In genomic region chr5:85647349-85648127, GRCh38 we compare ENCODE assay signal across 1 cellular context.
TF ChIP-seq lines count a peak whose summit lies in the region.

No MANE protein-coding gene starts in this region.

TF ChIP-seq in K562, 482 proteins besides CTCF, POLR2A, EP300 and RAD21 (continued from another document and continues in another):
- TF ChIP-seq ILF3 (IDR thresholded peaks at IDR 0.05; ENCODE audit: borderline replicate concordance) (no peak), TFAM (CRISPR knock-in tag; conservative IDR thresholded peaks at IDR 0.05) (no peak), ZNF77 (CRISPR knock-in tag; IDR thresholded peaks at IDR 0.05) (no peak), SMARCA4 (IDR thresholded peaks at IDR 0.05) (peak; percentile 2; the same call in 1 of the 2 replicates), SIX5 (IDR thresholded peaks at IDR 0.05; ENCODE audit: borderline replicate concordance in 1 of 2, insufficient read depth in 1 of 2, low read depth in 1 of 2, low read length in 2 of 2) (no peak), DEAF1 (CRISPR knock-in tag; IDR thresholded peaks at IDR 0.05) (no peak), ZNF639 (CRISPR knock-in tag; conservative IDR thresholded peaks at IDR 0.05 in 1 of 2, IDR thresholded peaks at IDR 0.05 in 1 of 2) (no peak), ZBTB33 (CRISPR knock-in tag; IDR thresholded peaks at IDR 0.05) (no peak), MCM2 (IDR thresholded peaks at IDR 0.05; ENCODE audit: low read depth) (no peak), ELK3 (CRISPR knock-in tag; IDR thresholded peaks at IDR 0.05) (no peak), GTF2E2 (tag; IDR thresholded peaks at IDR 0.05) (0 out of 2 replicates have a peak, but pooled peaks have one; percentile 26), ZNF785 (CRISPR knock-in tag; IDR thresholded peaks at IDR 0.05) (no peak), EZH2 (IDR thresholded peaks at IDR 0.05; ENCODE audit: borderline replicate concordance, low read depth, low read length) (no peak), ATF7 (IDR thresholded peaks at IDR 0.05) (peak; percentile 64), ARNT (IDR thresholded peaks at IDR 0.05) (no peak), ZBTB2 (IDR thresholded peaks at IDR 0.05) (no peak), NCOA1 (IDR thresholded peaks at IDR 0.05; ENCODE audit: low read depth) (no peak), PTBP1 (IDR thresholded peaks at IDR 0.05; ENCODE audit: low read depth, low read length) (no peak), CREB1 (IDR thresholded peaks at IDR 0.05) (no peak; the same call in none of the 2 replicates), CREB1 (CRISPR knock-in tag; IDR thresholded peaks at IDR 0.05) (no peak), NR4A1 (CRISPR knock-in tag; IDR thresholded peaks at IDR 0.05) (no peak), NR4A1 (tag; IDR thresholded peaks at IDR 0.05) (no peak), POLR3A (IDR thresholded peaks at IDR 0.05; ENCODE audit: borderline replicate concordance, extremely low read depth, insufficient read depth, insufficient read length) (no peak), TAL1 (IDR thresholded peaks at IDR 0.05) (no peak), HMG20A (CRISPR knock-in tag; conservative IDR thresholded peaks at IDR 0.05) (no peak), MITF (IDR thresholded peaks at IDR 0.05) (no peak), PRMT5 (CRISPR knock-in tag; IDR thresholded peaks at IDR 0.05) (no peak), CGGBP1 (CRISPR knock-in tag; IDR thresholded peaks at IDR 0.05) (no peak), CHAMP1 (IDR thresholded peaks at IDR 0.05) (no peak), HDAC1 (IDR thresholded peaks at IDR 0.05) (no peak), ZNF239 (CRISPR knock-in tag; IDR thresholded peaks at IDR 0.05) (no peak), BRF2 (IDR thresholded peaks at IDR 0.05; ENCODE audit: borderline replicate concordance, insufficient read depth, insufficient read length) (no peak), IRF9 (tag; IDR thresholded peaks at IDR 0.05) (no peak), TBP (optimal IDR thresholded peaks at IDR 0.05; ENCODE audit: low read depth, low read length) (peak; percentile 54), HIVEP1 (CRISPR knock-in tag; IDR thresholded peaks at IDR 0.05) (no peak), SAFB (IDR thresholded peaks at IDR 0.05; ENCODE audit: borderline replicate concordance, low read depth, low read length) (no peak), BCOR (IDR thresholded peaks at IDR 0.05) (no peak), EGR1 (conservative IDR thresholded peaks at IDR 0.05) (no peak), SRF (CRISPR knock-in tag; IDR thresholded peaks at IDR 0.05) (peak in 1 of 2 experiments; percentile 87; a peak in 3 of 4 replicates), GMEB1 (CRISPR knock-in tag; IDR thresholded peaks at IDR 0.05) (no peak), CREB3 (tag; conservative IDR thresholded peaks at IDR 0.05; ENCODE audit: low read depth) (no peak), TAF9B (IDR thresholded peaks at IDR 0.05; ENCODE audit: partially characterized antibody) (peak; percentile 30), CEBPG (CRISPR knock-in tag; IDR thresholded peaks at IDR 0.05) (no peak), CEBPG (tag; conservative IDR thresholded peaks at IDR 0.05 in 1 of 2, IDR thresholded peaks at IDR 0.05 in 1 of 2) (peak in 1 of 2 experiments; percentile 17; a peak in 1 of 4 replicates), ETV1 (tag; conservative IDR thresholded peaks at IDR 0.05; ENCODE audit: low read depth) (no peak), CTBP1 (IDR thresholded peaks at IDR 0.05; ENCODE audit: borderline replicate concordance) (peak; percentile 58; the same call in 1 of the 2 replicates), MEF2D (tag; conservative IDR thresholded peaks at IDR 0.05; ENCODE audit: low read depth) (no peak), KAT2B (IDR thresholded peaks at IDR 0.05; ENCODE audit: low read depth, low read length) (no peak), ZNF644 (tag; IDR thresholded peaks at IDR 0.05; ENCODE audit: low read depth) (no peak), MBD2 (IDR thresholded peaks at IDR 0.05; ENCODE audit: borderline replicate concordance, low read depth) (0 out of 2 replicates have a peak, but pooled peaks have one; percentile 16), ZNF75A (CRISPR knock-in tag; IDR thresholded peaks at IDR 0.05) (no peak), ZNF699 (CRISPR knock-in tag; IDR thresholded peaks at IDR 0.05; ENCODE audit: insufficient replicate concordance) (no peak), ZNF12 (CRISPR knock-in tag; IDR thresholded peaks at IDR 0.05) (no peak), ESRRA (IDR thresholded peaks at IDR 0.05; ENCODE audit: borderline replicate concordance, low read depth) (0 out of 2 replicates have a peak, but pooled peaks have one; percentile 31), MYBL2 (IDR thresholded peaks at IDR 0.05; ENCODE audit: low read depth) (no peak), MYBL2 (CRISPR knock-in tag; IDR thresholded peaks at IDR 0.05; ENCODE audit: borderline replicate concordance) (no peak)
